ENCODE assay signal across 8 cellular contexts in genomic region chr6:138403801-138404665, GRCh38. TPM values are rescaled to one million over a fixed set of nuclear protein-coding genes. Genes with fewer than 3 reads are reported as not detected.
DNase-seq lines count a peak whose midpoint lies in the region; ATAC-seq and TF ChIP-seq lines count a peak whose summit lies in the region.

A gene with protein sequence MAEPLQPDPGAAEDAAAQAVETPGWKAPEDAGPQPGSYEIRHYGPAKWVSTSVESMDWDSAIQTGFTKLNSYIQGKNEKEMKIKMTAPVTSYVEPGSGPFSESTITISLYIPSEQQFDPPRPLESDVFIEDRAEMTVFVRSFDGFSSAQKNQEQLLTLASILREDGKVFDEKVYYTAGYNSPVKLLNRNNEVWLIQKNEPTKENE (plus strand): TSS chr6:138404223. CDS start chr6:138404496, 273 bp downstream.

- no peaks in the 10 kb centered on the region for H3K27me3 Mint-ChIP-seq in chondrocyte (ENCODE audit: low read depth)

- ATAC-seq in GM19043 (IDR thresholded peaks at IDR 0.05; ENCODE audit: low read depth, unreplicated experiment) (peak; percentile 90), HG03378 (IDR thresholded peaks at IDR 0.05; ENCODE audit: unreplicated experiment) (peak; percentile 73)

- H3K9me3 Mint-ChIP-seq in chondrocyte (ENCODE audit: low read depth): no peaks in the 10 kb centered on the region

- peaks cover 17% of the 10 kb centered on the region for H3K36me3 Mint-ChIP-seq in chondrocyte (ENCODE audit: low read depth)

- no peaks in the 10 kb centered on the region for H3K27me3 ChIP-seq in kidney epithelial cell (ENCODE audit: control insufficient read depth, insufficient read depth, low read length)

- H3K4me1 Mint-ChIP-seq in chondrocyte (ENCODE audit: low read depth): peaks cover 11% of the 10 kb centered on the region

- peak within 1 kb of the TSS; percentile 59 for H3K4me3 ChIP-seq in kidney epithelial cell (ENCODE audit: low read depth, low read length)

- H3K27ac Mint-ChIP-seq in chondrocyte (ENCODE audit: unreplicated experiment): peak within 1 kb of the TSS; percentile 74

- TF ChIP-seq CTCF in AG09319 (IDR thresholded peaks at IDR 0.05; ENCODE audit: low read depth, low read length) (peak; percentile 29), chondrocyte (IDR thresholded peaks at IDR 0.05) (peak; percentile 82), kidney epithelial cell (IDR thresholded peaks at IDR 0.05; ENCODE audit: insufficient read depth, low read length, poor library complexity, severe bottlenecking) (peak; percentile 32)

- peak within 1 kb of the TSS; percentile 85 for H3K4me3 Mint-ChIP-seq in chondrocyte (ENCODE audit: unreplicated experiment)

- H3K36me3 ChIP-seq in kidney epithelial cell (ENCODE audit: control insufficient read depth, insufficient read depth, low read length): peaks cover 1% of the 10 kb centered on the region

- peak; percentile 66 for DNase-seq in AG09319 (ENCODE audit: extremely low read depth, low read depth)
- DNase-seq in NCI-H460 (ENCODE audit: extremely low read depth, low read depth): peak; percentile 79
- peak; percentile 88 for DNase-seq in activated CD4-positive, alpha-beta T cell treated with anti-CD3 and anti-CD28 coated beads for 1 hour
- DNase-seq in chondrocyte (ENCODE audit: low spot score): no peak
- peak; percentile 59 for DNase-seq in kidney epithelial cell (ENCODE audit: low read depth)
- DNase-seq in stimulated activated CD4-positive, alpha-beta T cell treated with anti-CD3 and anti-CD28 coated beads, Interleukin-15, amount 100 ng/mL, for 48 hours (ENCODE audit: low read depth in 2 of 2): peak; percentile 79 to 83

RNA-seq across cellular contexts. Expression of the gene that starts here (rescaled TPM):
- 31.6 and 42.7 TPM in 2 replicates for total RNA-seq in NCI-H460 (2014; rRNA removed; shearing (Covaris generic))
- 31.7 and 70.9 TPM in 2 replicates for polyA plus RNA-seq in NCI-H460 (2014; cell fraction: nucleus; rRNA removed)
- total RNA-seq in chondrocyte: 28.2 to 43.7 TPM (median 42.5 TPM) in 3 replicates
- 82.1 and 89.5 TPM in 2 replicates for total RNA-seq in kidney epithelial cell

Comparison
In these comparisons a context has a peak if more than half of its experiments do, and no peak if none do; other contexts are left out.
1. CTCF ChIP-seq: peak in every context shown above with its lines; median percentile 82 in chondrocyte; 32 in kidney epithelial cell; 29 in AG09319.